In the genomic region with DNA sequence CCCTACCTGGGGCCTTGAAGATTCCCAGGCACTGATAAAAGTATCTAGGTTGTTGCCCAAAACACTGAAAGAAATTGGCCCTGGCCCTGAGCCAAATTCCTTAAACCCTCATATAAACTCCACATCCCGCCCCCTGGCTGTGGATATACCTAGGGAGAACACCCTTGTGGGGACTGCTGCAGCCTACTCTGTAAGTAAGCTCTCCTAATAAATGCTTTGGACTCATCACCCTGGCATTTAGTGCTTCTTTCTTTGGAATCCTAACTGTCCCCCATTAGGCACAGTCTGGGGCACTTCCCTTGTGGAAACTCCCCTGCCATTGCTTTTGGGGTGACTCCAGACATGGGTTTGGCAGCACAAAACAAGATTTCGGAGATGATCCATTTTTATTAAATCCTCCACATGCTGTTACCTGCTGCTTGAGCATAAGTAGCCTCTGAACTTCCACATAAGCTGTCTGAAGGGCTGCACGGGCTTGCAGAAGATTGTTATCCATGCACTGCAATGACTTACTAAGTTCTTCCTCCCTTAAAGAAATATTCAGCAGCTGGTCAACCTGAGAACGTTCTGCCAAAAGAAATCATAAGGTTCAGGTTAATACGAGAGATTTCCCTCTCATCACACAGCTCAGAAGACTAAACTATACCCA, we compare ENCODE assay signal across 21 cellular contexts. TPM values are rescaled to one million over a fixed set of nuclear protein-coding genes. Genes with fewer than 3 reads are reported as not detected.
DNase-seq lines count a peak whose midpoint lies in the region; ATAC-seq and TF ChIP-seq lines count a peak whose summit lies in the region.
"Had no signal": no experiment of that assay in that cellular context is flagged by ENCODE, and none has a peak within 500 bp of the region (broad histone marks: within the 10 kb centered on the region; RNA-seq: fewer than 3 reads in every experiment).

No MANE protein-coding gene starts in this region.

- H3K9me3 ChIP-seq in SJCRH30 (replicated peaks) (no peaks in the 10 kb centered on the region), hepatocyte (ENCODE audit: low read depth) (no peaks in the 10 kb centered on the region)
- H3K9me3 ChIP-seq: esophagus muscularis mucosa, heart left ventricle, MG63 had no signal

- H3K9me3 Mint-ChIP-seq in stimulated activated effector memory CD8-positive, alpha-beta T cell treated with anti-CD3 and anti-CD28 coated beads, Interleukin-12 subunit alpha, Interleukin-12 subunit beta, amount 100 ng/mL, for 72 hours: no peaks in the 10 kb centered on the region
- H3K9me3 Mint-ChIP-seq: activated naive CD8-positive, alpha-beta T cell treated with anti-CD3 and anti-CD28 coated beads, Interleukin-2, amount 10 ng/mL, durations not matched to agents 7 days and 5 days; nephron progenitor cell; stimulated activated memory B cell treated with anti-CD40 and anti-IgM and Interleukin-4, amounts not matched to agents 10 μg/mL and 1 μg/mL and 100 μg/mL, for 72 hours had no signal

- H3K27ac Mint-ChIP-seq in stimulated activated effector memory CD8-positive, alpha-beta T cell treated with anti-CD3 and anti-CD28 coated beads, Interleukin-12 subunit alpha, Interleukin-12 subunit beta, amount 100 ng/mL, for 72 hours: peak overlapping the region; percentile 32
- H3K27ac Mint-ChIP-seq: activated naive CD8-positive, alpha-beta T cell treated with anti-CD3 and anti-CD28 coated beads, Interleukin-2, amount 10 ng/mL, durations not matched to agents 7 days and 5 days; nephron progenitor cell; stimulated activated memory B cell treated with anti-CD40 and anti-IgM and Interleukin-4, amounts not matched to agents 10 μg/mL and 1 μg/mL and 100 μg/mL, for 72 hours had no signal

- DNase-seq in DMS 273 (lab: John Stamatoyannopoulos, UW; ENCODE audit: unreplicated experiment) (peak; percentile 9), DMS 273 treated with DMSO at 0.1 percent for 48 hours (lab: John Stamatoyannopoulos, UW) (no peak), SJCRH30 (peak; percentile 34 to 50), hepatocyte (ENCODE audit: low spot score) (peak; percentile 19), NCI-H1092 (lab: John Stamatoyannopoulos, UW) (no peak)
- DNase-seq in stimulated activated effector memory CD8-positive, alpha-beta T cell treated with anti-CD3 and anti-CD28 coated beads, Interleukin-12 subunit alpha, Interleukin-12 subunit beta, amount 100 ng/mL, for 72 hours (ENCODE audit: low spot score in 2 of 2): no peak
- no peak for DNase-seq in activated CD4-positive, alpha-beta T cell treated with anti-CD3 and anti-CD28 coated beads, Interleukin-2, amount 50 U/mL, for 48 hours
- DNase-seq in stimulated activated CD4-positive, alpha-beta T cell treated with anti-CD3 and anti-CD28 coated beads, Interleukin-1b, Interleukin-23, amount 100 ng/mL, for 48 hours: no peak
- DNase-seq: activated naive CD8-positive, alpha-beta T cell treated with anti-CD3 and anti-CD28 coated beads, Interleukin-2, amount 10 ng/mL, durations not matched to agents 7 days and 5 days; C1 segment of cervical spinal cord; dorsolateral prefrontal cortex; GOT3; heart left ventricle; MG63; NCI-H187 treated with DMSO at 0.1 percent for 48 hours; nephron progenitor cell; stimulated activated CD4-positive, alpha-beta T cell treated with anti-CD3 and anti-CD28 coated beads, Interleukin-12 subunit alpha, Interleukin-12 subunit beta, amount 100 ng/mL, for 4 hours; T-helper 9 cell had no signal

- H4K20me1 ChIP-seq in hepatocyte (ENCODE audit: insufficient read depth, poor library complexity, severe bottlenecking): peaks cover 4% of the 10 kb centered on the region

- ATAC-seq in stimulated activated effector memory CD8-positive, alpha-beta T cell treated with anti-CD3 and anti-CD28 coated beads, Interleukin-12 subunit alpha, Interleukin-12 subunit beta, amount 100 ng/mL, for 72 hours: no peak
- ATAC-seq: heart left ventricle; stimulated activated memory B cell treated with anti-CD40 and anti-IgM and Interleukin-4, amounts not matched to agents 10 μg/mL and 1 μg/mL and 100 μg/mL, for 72 hours had no signal

- H3K4me1 ChIP-seq in SJCRH30 (no peaks in the 10 kb centered on the region), hepatocyte (ENCODE audit: insufficient read depth) (no peaks in the 10 kb centered on the region)

- H2AFZ ChIP-seq in hepatocyte: no peak overlapping the region

- peaks cover 90% of the 10 kb centered on the region for H3K36me3 Mint-ChIP-seq in stimulated activated effector memory CD8-positive, alpha-beta T cell treated with anti-CD3 and anti-CD28 coated beads, Interleukin-12 subunit alpha, Interleukin-12 subunit beta, amount 100 ng/mL, for 72 hours

- no peaks in the 10 kb centered on the region for H3K4me1 Mint-ChIP-seq in stimulated activated effector memory CD8-positive, alpha-beta T cell treated with anti-CD3 and anti-CD28 coated beads, Interleukin-12 subunit alpha, Interleukin-12 subunit beta, amount 100 ng/mL, for 72 hours
- H3K4me1 Mint-ChIP-seq: activated naive CD8-positive, alpha-beta T cell treated with anti-CD3 and anti-CD28 coated beads, Interleukin-2, amount 10 ng/mL, durations not matched to agents 7 days and 5 days; nephron progenitor cell; stimulated activated memory B cell treated with anti-CD40 and anti-IgM and Interleukin-4, amounts not matched to agents 10 μg/mL and 1 μg/mL and 100 μg/mL, for 72 hours had no signal

- TF ChIP-seq CTCF in hepatocyte (IDR thresholded peaks at IDR 0.05; ENCODE audit: poor library complexity): no peak

- H3K79me2 ChIP-seq in hepatocyte: no peaks in the 10 kb centered on the region

- H3K27ac ChIP-seq in SJCRH30 (no peak overlapping the region), hepatocyte (no peak overlapping the region)
- H3K27ac ChIP-seq: 22Rv1, dorsolateral prefrontal cortex, esophagus muscularis mucosa, heart left ventricle had no signal

- WGBS in hepatocyte (ENCODE audit: low lambda C conversion rate, missing lambda C conversion rate): 78% methylated on average over 5 of the region's 5 CpGs

- H3K27me3 ChIP-seq in SJCRH30: no peaks in the 10 kb centered on the region
- H3K27me3 ChIP-seq in hepatocyte: no peaks in the 10 kb centered on the region
- H3K27me3 ChIP-seq: dorsolateral prefrontal cortex, esophagus muscularis mucosa, heart left ventricle, MG63 had no signal

- H3K36me3 ChIP-seq in SJCRH30: peaks cover 84% of the 10 kb centered on the region
- no peaks in the 10 kb centered on the region for H3K36me3 ChIP-seq in hepatocyte (replicated peaks; ENCODE audit: insufficient read depth, low read depth)

- no peak overlapping the region for H3K4me3 Mint-ChIP-seq in stimulated activated effector memory CD8-positive, alpha-beta T cell treated with anti-CD3 and anti-CD28 coated beads, Interleukin-12 subunit alpha, Interleukin-12 subunit beta, amount 100 ng/mL, for 72 hours
- H3K4me3 Mint-ChIP-seq: activated naive CD8-positive, alpha-beta T cell treated with anti-CD3 and anti-CD28 coated beads, Interleukin-2, amount 10 ng/mL, durations not matched to agents 7 days and 5 days; nephron progenitor cell; stimulated activated memory B cell treated with anti-CD40 and anti-IgM and Interleukin-4, amounts not matched to agents 10 μg/mL and 1 μg/mL and 100 μg/mL, for 72 hours had no signal

- no peak overlapping the region for H3K4me2 ChIP-seq in hepatocyte

- no peaks in the 10 kb centered on the region for H3K9me2 ChIP-seq in hepatocyte (replicated peaks; ENCODE audit: insufficient read depth)

- no peak overlapping the region for H3K4me3 ChIP-seq in SJCRH30
- no peak overlapping the region for H3K4me3 ChIP-seq in hepatocyte
- H3K4me3 ChIP-seq: dorsolateral prefrontal cortex, esophagus muscularis mucosa, heart left ventricle, MG63 had no signal

RNA-seq across cellular contexts. Expression of a gene that starts 46.4 kb away (rescaled TPM):
- total RNA-seq in SJCRH30 (2014; rRNA removed; shearing (Covaris generic)): 84.6 and 86.2 TPM in 2 replicates
- 39.0 and 44.5 TPM in 2 replicates for total RNA-seq in hepatocyte
- polyA plus RNA-seq in hepatocyte: 30.1 and 40.9 TPM in 2 replicates

RNA-seq across cellular contexts. Expression of a gene that starts 50.9 kb away (rescaled TPM):
- 52.6 and 60.7 TPM in 2 replicates for total RNA-seq in SJCRH30 (2014; rRNA removed; shearing (Covaris generic))
- total RNA-seq in hepatocyte: 103 and 123 TPM in 2 replicates
- polyA plus RNA-seq in hepatocyte: 82.7 and 85.7 TPM in 2 replicates

Comparison
In these comparisons a context has a peak if more than half of its experiments do, and no peak if none do; other contexts are left out.
1. DNase-seq: peak in DMS 273 (single experiment), SJCRH30 (2 of 2) and hepatocyte (single experiment); none in DMS 273 treated with DMSO at 0.1 percent for 48 hours (single experiment), stimulated activated effector memory CD8-positive, alpha-beta T cell treated with anti-CD3 and anti-CD28 coated beads, Interleukin-12 subunit alpha, Interleukin-12 subunit beta, amount 100 ng/mL, for 72 hours (0 of 2), activated CD4-positive, alpha-beta T cell treated with anti-CD3 and anti-CD28 coated beads, Interleukin-2, amount 50 U/mL, for 48 hours (0 of 2), stimulated activated CD4-positive, alpha-beta T cell treated with anti-CD3 and anti-CD28 coated beads, Interleukin-1b, Interleukin-23, amount 100 ng/mL, for 48 hours (single experiment) and NCI-H1092 (single experiment).